ENCODE assay signal across 1 cellular context in the genomic region with DNA sequence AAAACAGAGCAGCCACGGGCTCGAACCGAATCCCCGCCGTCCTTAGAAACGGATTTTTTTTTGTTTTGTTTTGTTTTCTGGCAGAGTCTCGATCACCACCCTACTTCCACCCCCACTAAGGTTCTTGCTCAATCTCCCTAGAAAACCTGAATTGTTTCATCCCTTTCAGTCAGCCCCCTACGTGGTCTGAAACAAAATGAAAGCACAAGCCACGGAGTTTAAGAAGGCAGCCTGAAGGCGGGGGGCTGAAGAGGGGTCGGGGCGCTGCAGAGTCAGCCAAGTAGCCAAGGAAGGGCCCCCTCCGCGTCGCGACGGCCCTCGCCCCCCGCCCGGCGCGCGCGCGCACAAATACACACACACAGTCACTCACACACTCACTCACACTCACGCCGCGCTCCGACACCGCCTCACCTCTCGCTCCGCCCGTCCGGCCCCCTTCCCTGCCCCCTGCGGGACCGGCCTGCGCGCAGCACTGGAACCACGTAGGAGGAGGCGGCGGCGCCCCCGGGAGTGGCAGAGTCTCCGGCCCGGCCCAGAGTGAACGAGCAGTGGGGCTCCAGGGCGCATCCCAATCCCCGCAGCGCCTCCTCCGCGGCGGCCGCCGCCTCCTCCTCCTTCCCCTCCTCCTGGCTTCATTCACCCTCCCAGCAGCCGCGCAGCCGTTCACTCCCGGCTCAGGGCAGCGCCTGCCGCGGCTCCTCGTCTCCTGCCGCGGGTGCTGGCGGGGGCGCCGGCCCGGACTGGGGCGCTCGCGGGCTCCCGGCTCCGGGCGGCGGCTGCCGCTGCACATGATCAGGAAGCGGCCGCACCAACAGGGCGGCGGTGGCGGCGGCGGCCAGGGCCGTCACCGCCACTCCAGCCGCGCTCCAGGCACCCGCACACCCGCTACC.
A peak's percentile ranks its signal among the peaks of the same experiment; 100 is the strongest.
TF ChIP-seq lines count a peak whose summit lies in the region.

No MANE protein-coding gene starts in this region.

TF ChIP-seq in HEK293, 187 proteins besides CTCF, POLR2A, EP300 and RAD21 (continued from another document):
- TF ChIP-seq, protein P1, sequence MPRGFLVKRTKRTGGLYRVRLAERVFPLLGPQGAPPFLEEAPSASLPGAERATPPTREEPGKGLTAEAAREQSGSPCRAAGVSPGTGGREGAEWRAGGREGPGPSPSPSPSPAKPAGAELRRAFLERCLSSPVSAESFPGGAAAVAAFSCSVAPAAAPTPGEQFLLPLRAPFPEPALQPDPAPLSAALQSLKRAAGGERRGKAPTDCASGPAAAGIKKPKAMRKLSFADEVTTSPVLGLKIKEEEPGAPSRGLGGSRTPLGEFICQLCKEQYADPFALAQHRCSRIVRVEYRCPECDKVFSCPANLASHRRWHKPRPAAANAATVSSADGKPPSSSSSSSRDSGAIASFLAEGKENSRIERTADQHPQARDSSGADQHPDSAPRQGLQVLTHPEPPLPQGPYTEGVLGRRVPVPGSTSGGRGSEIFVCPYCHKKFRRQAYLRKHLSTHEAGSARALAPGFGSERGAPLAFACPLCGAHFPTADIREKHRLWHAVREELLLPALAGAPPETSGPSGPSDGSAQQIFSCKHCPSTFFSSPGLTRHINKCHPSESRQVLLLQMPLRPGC (tag by site-specific recombination; IDR thresholded peaks at IDR 0.05): peak; percentile 85
- no peak for TF ChIP-seq ZNF473 (tag by site-specific recombination; IDR thresholded peaks at IDR 0.05)
- no peak for TF ChIP-seq TCF7L2 (IDR thresholded peaks at IDR 0.05; ENCODE audit: borderline replicate concordance, low read depth, low read length)
- TF ChIP-seq ZNF23 (tag by site-specific recombination; IDR thresholded peaks at IDR 0.05; ENCODE audit: borderline replicate concordance): no peak
- TF ChIP-seq ZNF404 (tag by site-specific recombination; IDR thresholded peaks at IDR 0.05): no peak
- TF ChIP-seq, protein P2, sequence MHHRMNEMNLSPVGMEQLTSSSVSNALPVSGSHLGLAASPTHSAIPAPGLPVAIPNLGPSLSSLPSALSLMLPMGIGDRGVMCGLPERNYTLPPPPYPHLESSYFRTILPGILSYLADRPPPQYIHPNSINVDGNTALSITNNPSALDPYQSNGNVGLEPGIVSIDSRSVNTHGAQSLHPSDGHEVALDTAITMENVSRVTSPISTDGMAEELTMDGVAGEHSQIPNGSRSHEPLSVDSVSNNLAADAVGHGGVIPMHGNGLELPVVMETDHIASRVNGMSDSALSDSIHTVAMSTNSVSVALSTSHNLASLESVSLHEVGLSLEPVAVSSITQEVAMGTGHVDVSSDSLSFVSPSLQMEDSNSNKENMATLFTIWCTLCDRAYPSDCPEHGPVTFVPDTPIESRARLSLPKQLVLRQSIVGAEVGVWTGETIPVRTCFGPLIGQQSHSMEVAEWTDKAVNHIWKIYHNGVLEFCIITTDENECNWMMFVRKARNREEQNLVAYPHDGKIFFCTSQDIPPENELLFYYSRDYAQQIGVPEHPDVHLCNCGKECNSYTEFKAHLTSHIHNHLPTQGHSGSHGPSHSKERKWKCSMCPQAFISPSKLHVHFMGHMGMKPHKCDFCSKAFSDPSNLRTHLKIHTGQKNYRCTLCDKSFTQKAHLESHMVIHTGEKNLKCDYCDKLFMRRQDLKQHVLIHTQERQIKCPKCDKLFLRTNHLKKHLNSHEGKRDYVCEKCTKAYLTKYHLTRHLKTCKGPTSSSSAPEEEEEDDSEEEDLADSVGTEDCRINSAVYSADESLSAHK (tag by site-specific recombination; IDR thresholded peaks at IDR 0.05): peak; percentile 55
- TF ChIP-seq PRDM1 (tag by site-specific recombination; IDR thresholded peaks at IDR 0.05): peak; percentile 86
- TF ChIP-seq GLI2 (tag by site-specific recombination; IDR thresholded peaks at IDR 0.05; ENCODE audit: borderline replicate concordance, low read depth): no peak
- TF ChIP-seq ZNF514 (tag by site-specific recombination; IDR thresholded peaks at IDR 0.05): no peak
- peak; percentile 97 for TF ChIP-seq ZFHX2 (tag by site-specific recombination; conservative IDR thresholded peaks at IDR 0.05)
- no peak for TF ChIP-seq ZNF311 (tag by site-specific recombination; IDR thresholded peaks at IDR 0.05; ENCODE audit: borderline replicate concordance)
- no peak for TF ChIP-seq ZNF169 (tag by site-specific recombination; IDR thresholded peaks at IDR 0.05)
- no peak for TF ChIP-seq ZNF292 (tag by site-specific recombination; IDR thresholded peaks at IDR 0.05; ENCODE audit: borderline replicate concordance, low read depth)
- TF ChIP-seq ZNF354C (tag by site-specific recombination; IDR thresholded peaks at IDR 0.05; ENCODE audit: borderline replicate concordance, low read depth): no peak
- TF ChIP-seq ZNF544 (tag by site-specific recombination; IDR thresholded peaks at IDR 0.05): no peak
- peak; percentile 91 for TF ChIP-seq SP3 (tag by site-specific recombination; IDR thresholded peaks at IDR 0.05)
- TF ChIP-seq, protein P3, sequence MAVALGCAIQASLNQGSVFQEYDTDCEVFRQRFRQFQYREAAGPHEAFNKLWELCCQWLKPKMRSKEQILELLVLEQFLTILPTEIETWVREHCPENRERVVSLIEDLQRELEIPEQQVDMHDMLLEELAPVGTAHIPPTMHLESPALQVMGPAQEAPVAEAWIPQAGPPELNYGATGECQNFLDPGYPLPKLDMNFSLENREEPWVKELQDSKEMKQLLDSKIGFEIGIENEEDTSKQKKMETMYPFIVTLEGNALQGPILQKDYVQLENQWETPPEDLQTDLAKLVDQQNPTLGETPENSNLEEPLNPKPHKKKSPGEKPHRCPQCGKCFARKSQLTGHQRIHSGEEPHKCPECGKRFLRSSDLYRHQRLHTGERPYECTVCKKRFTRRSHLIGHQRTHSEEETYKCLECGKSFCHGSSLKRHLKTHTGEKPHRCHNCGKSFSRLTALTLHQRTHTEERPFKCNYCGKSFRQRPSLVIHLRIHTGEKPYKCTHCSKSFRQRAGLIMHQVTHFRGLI (tag by site-specific recombination; IDR thresholded peaks at IDR 0.05): no peak; the same call in 1 of the 2 replicates
- no peak for TF ChIP-seq ZNF19 (tag by site-specific recombination; IDR thresholded peaks at IDR 0.05; ENCODE audit: low read depth)
- TF ChIP-seq SALL2 (tag by site-specific recombination; IDR thresholded peaks at IDR 0.05; ENCODE audit: borderline replicate concordance): no peak
- TF ChIP-seq ZNF610 (tag by site-specific recombination; IDR thresholded peaks at IDR 0.05; ENCODE audit: borderline replicate concordance): 0 out of 2 replicates have a peak, but pooled peaks have one; percentile 37
- TF ChIP-seq, protein P4, sequence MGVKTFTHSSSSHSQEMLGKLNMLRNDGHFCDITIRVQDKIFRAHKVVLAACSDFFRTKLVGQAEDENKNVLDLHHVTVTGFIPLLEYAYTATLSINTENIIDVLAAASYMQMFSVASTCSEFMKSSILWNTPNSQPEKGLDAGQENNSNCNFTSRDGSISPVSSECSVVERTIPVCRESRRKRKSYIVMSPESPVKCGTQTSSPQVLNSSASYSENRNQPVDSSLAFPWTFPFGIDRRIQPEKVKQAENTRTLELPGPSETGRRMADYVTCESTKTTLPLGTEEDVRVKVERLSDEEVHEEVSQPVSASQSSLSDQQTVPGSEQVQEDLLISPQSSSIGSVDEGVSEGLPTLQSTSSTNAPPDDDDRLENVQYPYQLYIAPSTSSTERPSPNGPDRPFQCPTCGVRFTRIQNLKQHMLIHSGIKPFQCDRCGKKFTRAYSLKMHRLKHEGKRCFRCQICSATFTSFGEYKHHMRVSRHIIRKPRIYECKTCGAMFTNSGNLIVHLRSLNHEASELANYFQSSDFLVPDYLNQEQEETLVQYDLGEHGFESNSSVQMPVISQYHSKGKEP (tag by site-specific recombination; IDR thresholded peaks at IDR 0.05): no peak
- no peak for TF ChIP-seq ZNF658 (tag by site-specific recombination; IDR thresholded peaks at IDR 0.05)
- TF ChIP-seq ZNF621 (tag by site-specific recombination; IDR thresholded peaks at IDR 0.05): no peak
- TF ChIP-seq, protein P5, sequence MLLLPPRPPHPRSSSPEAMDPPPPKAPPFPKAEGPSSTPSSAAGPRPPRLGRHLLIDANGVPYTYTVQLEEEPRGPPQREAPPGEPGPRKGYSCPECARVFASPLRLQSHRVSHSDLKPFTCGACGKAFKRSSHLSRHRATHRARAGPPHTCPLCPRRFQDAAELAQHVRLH (tag by site-specific recombination; IDR thresholded peaks at IDR 0.05): no peak
- TF ChIP-seq ZNF664 (tag by site-specific recombination; IDR thresholded peaks at IDR 0.05): no peak
- TF ChIP-seq ZNF202 (tag by site-specific recombination; IDR thresholded peaks at IDR 0.05; ENCODE audit: borderline replicate concordance): no peak
- peak; percentile 55; the same call in 1 of the 2 replicates for TF ChIP-seq MZF1 (tag by site-specific recombination; IDR thresholded peaks at IDR 0.05; ENCODE audit: borderline replicate concordance)
- no peak for TF ChIP-seq ZNF623 (tag by site-specific recombination; IDR thresholded peaks at IDR 0.05)
- TF ChIP-seq ZNF112 (tag by site-specific recombination; IDR thresholded peaks at IDR 0.05): no peak
- TF ChIP-seq ZNF529 (tag by site-specific recombination; IDR thresholded peaks at IDR 0.05; ENCODE audit: insufficient replicate concordance): no peak
